ENCODE assay signal across 8 cellular contexts in genomic region chr13:25249001-25249543, GRCh38. TPM values are rescaled to one million over a fixed set of nuclear protein-coding genes. Genes with fewer than 3 reads are reported as not detected.
DNase-seq lines count a peak whose midpoint lies in the region; ATAC-seq and TF ChIP-seq lines count a peak whose summit lies in the region.

No MANE protein-coding gene starts in this region.

- H3K4me3 Mint-ChIP-seq in endodermal cell = no peak overlapping the region
- H3K4me3 Mint-ChIP-seq in stimulated activated effector memory CD8-positive, alpha-beta T cell treated with anti-CD3 and anti-CD28 coated beads, Interleukin-12 subunit alpha, Interleukin-12 subunit beta, amount 100 ng/mL, for 72 hours = no peak overlapping the region

- no peak overlapping the region for H3K27ac Mint-ChIP-seq in endodermal cell
- no peak overlapping the region for H3K27ac Mint-ChIP-seq in stimulated activated effector memory CD8-positive, alpha-beta T cell treated with anti-CD3 and anti-CD28 coated beads, Interleukin-12 subunit alpha, Interleukin-12 subunit beta, amount 100 ng/mL, for 72 hours

- no peaks in the 10 kb centered on the region for H3K27me3 Mint-ChIP-seq in endodermal cell (ENCODE audit: insufficient read depth)

- H3K4me1 ChIP-seq in endodermal cell (ENCODE audit: control insufficient read depth, insufficient read depth, low read length) = no peaks in the 10 kb centered on the region
- H3K4me1 ChIP-seq in gastrocnemius medialis = no peaks in the 10 kb centered on the region

- no peaks in the 10 kb centered on the region for H3K27me3 ChIP-seq in endodermal cell (ENCODE audit: control insufficient read depth, insufficient read depth, low read length, poor library complexity, severe bottlenecking)
- no peaks in the 10 kb centered on the region for H3K27me3 ChIP-seq in gastrocnemius medialis

- no peak for TF ChIP-seq POLR2A in gastrocnemius medialis (IDR thresholded peaks at IDR 0.05)

- 40% methylated on average over 4 of the region's 5 CpGs; no CpG with 5 or more reads in 1 of the 2 experiments for WGBS in endodermal cell (ENCODE audit: insufficient coverage in 1 of 2, insufficient read length in 1 of 2), 2 experiments

- no peak overlapping the region for H3K9ac ChIP-seq in endodermal cell (ENCODE audit: extremely low read depth, low read length, poor library complexity, severe bottlenecking)

- H3K4me1 Mint-ChIP-seq in endodermal cell = no peaks in the 10 kb centered on the region
- no peaks in the 10 kb centered on the region for H3K4me1 Mint-ChIP-seq in stimulated activated effector memory CD8-positive, alpha-beta T cell treated with anti-CD3 and anti-CD28 coated beads, Interleukin-12 subunit alpha, Interleukin-12 subunit beta, amount 100 ng/mL, for 72 hours

- TF ChIP-seq CTCF in endodermal cell (conservative IDR thresholded peaks at IDR 0.05) = peak; percentile 83
- no peak for TF ChIP-seq CTCF in gastrocnemius medialis (IDR thresholded peaks at IDR 0.05 in 4 of 5, conservative IDR thresholded peaks at IDR 0.05 in 1 of 5)

- in situ Hi-C loops in gastrocnemius medialis (cut with MboI; ENCODE audit: low sequenced_read_pairs in 4 of 4) = no loop called here

- peak; percentile 66 for ATAC-seq in GM21528 (IDR thresholded peaks at IDR 0.05; ENCODE audit: low FRiP score, unreplicated experiment)
- no peak for ATAC-seq in gastrocnemius medialis
- ATAC-seq in HG03439 (IDR thresholded peaks at IDR 0.05; ENCODE audit: unreplicated experiment) = no peak
- no peak for ATAC-seq in stimulated activated effector memory CD8-positive, alpha-beta T cell treated with anti-CD3 and anti-CD28 coated beads, Interleukin-12 subunit alpha, Interleukin-12 subunit beta, amount 100 ng/mL, for 72 hours

- no peaks in the 10 kb centered on the region for H3K9me3 Mint-ChIP-seq in endodermal cell
- no peaks in the 10 kb centered on the region for H3K9me3 Mint-ChIP-seq in stimulated activated effector memory CD8-positive, alpha-beta T cell treated with anti-CD3 and anti-CD28 coated beads, Interleukin-12 subunit alpha, Interleukin-12 subunit beta, amount 100 ng/mL, for 72 hours

- H3K9me3 ChIP-seq in endodermal cell (ENCODE audit: control insufficient read depth, low read length) (no peaks in the 10 kb centered on the region), gastrocnemius medialis (no peaks in the 10 kb centered on the region)

- H3K27ac ChIP-seq in endodermal cell (ENCODE audit: low read depth, low read length) (no peak overlapping the region), gastrocnemius medialis (no peak overlapping the region)

- peak; percentile 31 for DNase-seq in COR-L47 (lab: John Stamatoyannopoulos, UW)
- DNase-seq in NCI-H524 (lab: John Stamatoyannopoulos, UW) = peak; percentile 51 to 82
- DNase-seq in endodermal cell = peak; percentile 56
- peak; percentile 83 for DNase-seq in putamen (ENCODE audit: low spot score)
- DNase-seq in gastrocnemius medialis = no peak
- DNase-seq in stimulated activated effector memory CD8-positive, alpha-beta T cell treated with anti-CD3 and anti-CD28 coated beads, Interleukin-12 subunit alpha, Interleukin-12 subunit beta, amount 100 ng/mL, for 72 hours (ENCODE audit: low spot score in 2 of 2) = no peak

- H3K4me3 ChIP-seq in endodermal cell (ENCODE audit: low read length) (no peak overlapping the region), gastrocnemius medialis (no peak overlapping the region)

- intact Hi-C loops in gastrocnemius medialis (cut with DNase I; ENCODE audit: low total_unique reads) = no loop called here

- H3K36me3 ChIP-seq in endodermal cell (ENCODE audit: control insufficient read depth, insufficient read depth, low read length) = peaks cover 31% of the 10 kb centered on the region
- H3K36me3 ChIP-seq in gastrocnemius medialis = peaks cover 3 to 53% of the 10 kb centered on the region in 2 donors

- H3K36me3 Mint-ChIP-seq in endodermal cell (ENCODE audit: low read depth) = peaks cover 10% of the 10 kb centered on the region
- peaks cover 60% of the 10 kb centered on the region for H3K36me3 Mint-ChIP-seq in stimulated activated effector memory CD8-positive, alpha-beta T cell treated with anti-CD3 and anti-CD28 coated beads, Interleukin-12 subunit alpha, Interleukin-12 subunit beta, amount 100 ng/mL, for 72 hours

RNA-seq across cellular contexts. Expression of gene MTMR6, which starts 38.2 kb away (rescaled TPM):
- total RNA-seq in endodermal cell (1 to 10 TPM; 6.3 to 7.7 TPM), gastrocnemius medialis (10 to 100 TPM; 17.5 to 25.1 (median 21.7) TPM)
- 17.1 TPM for polyA plus RNA-seq in endodermal cell (2013, experiment 1 of 2)
- polyA plus RNA-seq in endodermal cell (2013, experiment 2 of 2) = 16.6 TPM

RNA-seq across cellular contexts. Expression of gene NUP58, which starts 52.4 kb away (rescaled TPM):
- total RNA-seq in endodermal cell (10 to 100 TPM; 49.7 to 66.4 TPM), gastrocnemius medialis (10 to 100 TPM; 39.9 to 65.6 (median 56.9) TPM)
- polyA plus RNA-seq in endodermal cell (2013, experiment 1 of 2) = 53.3 TPM
- polyA plus RNA-seq in endodermal cell (2013, experiment 2 of 2) = 54.6 TPM

Comparison
In these comparisons a context has a peak if more than half of its experiments do, and no peak if none do; other contexts are left out.
1. DNase-seq: peak in COR-L47 (single experiment), NCI-H524 (2 of 2), endodermal cell (single experiment) and putamen (single experiment); none in gastrocnemius medialis (0 of 2) and stimulated activated effector memory CD8-positive, alpha-beta T cell treated with anti-CD3 and anti-CD28 coated beads, Interleukin-12 subunit alpha, Interleukin-12 subunit beta, amount 100 ng/mL, for 72 hours (0 of 2).